ENCODE assay signal across 8 cellular contexts in genomic region chr15:23441204-23441603, GRCh38. TPM values are rescaled to one million over a fixed set of nuclear protein-coding genes. Genes with fewer than 3 reads are reported as not detected.
"Had no signal": no experiment of that assay in that cellular context is flagged by ENCODE, and none has a peak within 500 bp of the region (broad histone marks: within the 10 kb centered on the region; RNA-seq: fewer than 3 reads in every experiment).

No MANE protein-coding gene starts in this region.

- H3K4me3 Mint-ChIP-seq: IgD-negative memory B cell had no signal

- H3K4me3 ChIP-seq: K562 had no signal

- H3K27ac ChIP-seq: HL-60 had no signal

- DNase-seq: IMR-90, KBM-7 had no signal

- ATAC-seq: HepG2, K562 had no signal

- H3K27ac Mint-ChIP-seq: IgD-negative memory B cell had no signal

- H3K4me1 Mint-ChIP-seq: IgD-negative memory B cell had no signal

RNA-seq across cellular contexts. Expression of gene GOLGA6L2, which starts 5.8 kb away (rescaled TPM):
- total RNA-seq: HepG2, HT-29, HT1080, IMR-90, K562 had no signal
